ENCODE assay signal across 9 cellular contexts in genomic region chr19:48660854-48661731, GRCh38. TPM values are rescaled to one million over a fixed set of nuclear protein-coding genes. Genes with fewer than 3 reads are reported as not detected.
DNase-seq lines count a peak whose midpoint lies in the region; ATAC-seq, FAIRE-seq and TF ChIP-seq lines count a peak whose summit lies in the region.
"Had no signal": no experiment of that assay in that cellular context is flagged by ENCODE, and none has a peak within 500 bp of the region (broad histone marks: within the 10 kb centered on the region; RNA-seq: fewer than 3 reads in every experiment).

No MANE protein-coding gene starts in this region.

- intact Hi-C loops in body of pancreas (cut with DNase I): no loop called here

- no peaks in the 10 kb centered on the region for H3K27me3 ChIP-seq in body of pancreas

- peak; percentile 99 for FAIRE-seq in TTC549 (lab: Jason Lieb, UNC)

- no peaks in the 10 kb centered on the region for H3K36me3 Mint-ChIP-seq in progenitor cell of endocrine pancreas (ENCODE audit: insufficient read depth)

- H3K27ac ChIP-seq in HEK293 (ENCODE audit: extremely low read depth, low read depth, low read length) (peak overlapping the region; percentile 17; the same call in 1 of the 2 replicates), body of pancreas (peak overlapping the region in 3 of 4 donors; percentile 15 to 65 (median 42))

- H3K27ac Mint-ChIP-seq in progenitor cell of endocrine pancreas: no peak overlapping the region

- H3K4me1 ChIP-seq in HEK293 (ENCODE audit: control insufficient read depth, insufficient read depth, low read length) (peaks cover 3% of the 10 kb centered on the region), body of pancreas (peaks cover 11% of the 10 kb centered on the region)

- ATAC-seq in body of pancreas: peak; percentile 90

- TF ChIP-seq POLR2A in NB4 (IDR thresholded peaks at IDR 0.05; ENCODE audit: extremely low read depth, insufficient read length) (no peak), body of pancreas (IDR thresholded peaks at IDR 0.05) (no peak)

- WGBS in body of pancreas, 2 donors: 55 to 60% methylated on average over 31 to 40 of the region's 40 CpGs

- H3K4me3 Mint-ChIP-seq in progenitor cell of endocrine pancreas (ENCODE audit: low read depth): no peak overlapping the region

- peaks cover 19% of the 10 kb centered on the region for H3K27me3 Mint-ChIP-seq in progenitor cell of endocrine pancreas

- H3K36me3 ChIP-seq in HEK293 (ENCODE audit: control insufficient read depth in 2 of 2, insufficient read depth in 1 of 2, low read length in 2 of 2): no peaks in the 10 kb centered on the region
- no peaks in the 10 kb centered on the region for H3K36me3 ChIP-seq in body of pancreas (replicated peaks in 1 of 2; ENCODE audit: insufficient read depth in 1 of 2, low read depth in 2 of 2)

- DNase-seq in GM04504 (ENCODE audit: low read depth) (peak; percentile 65), NB4 (ENCODE audit: low read depth) (peak; percentile 98), body of pancreas (peak; percentile 84 to 90 (median 86)), iPS-NIHi11 (ENCODE audit: low spot score) (peak; percentile 94), progenitor cell of endocrine pancreas (ENCODE audit: low spot score, unreplicated experiment) (no peak)
- peak; percentile 41 to 51 for DNase-seq in stimulated activated CD4-positive, alpha-beta T cell treated with anti-CD3 and anti-CD28 coated beads, Interleukin-15, amount 100 ng/mL, for 1 hour (ENCODE audit: low read depth in 1 of 2, low spot score in 1 of 2)

- CTCF ChIA-PET in HEK293 (lab: Yijun Ruan, JAX): no interaction called here

- H3K4me3 ChIP-seq in HEK293 (ENCODE audit: low read depth, low read length): no peak overlapping the region
- H3K4me3 ChIP-seq in NB4 (ENCODE audit: low read depth, low read length): no peak overlapping the region
- no peak overlapping the region for H3K4me3 ChIP-seq in body of pancreas

- POLR2A ChIA-PET in HEK293 (lab: Yijun Ruan, JAX): no interaction called here

- peaks cover 3% of the 10 kb centered on the region for H3K9me3 Mint-ChIP-seq in progenitor cell of endocrine pancreas (ENCODE audit: low read depth)

- no peaks in the 10 kb centered on the region for H3K9me3 ChIP-seq in HEK293 (ENCODE audit: control insufficient read depth, insufficient read depth, low read depth, low read length)
- H3K9me3 ChIP-seq in body of pancreas: no peaks in the 10 kb centered on the region

- peaks cover 1% of the 10 kb centered on the region for H3K4me1 Mint-ChIP-seq in progenitor cell of endocrine pancreas (ENCODE audit: low read depth)

- TF ChIP-seq CTCF in HEK293 (tag by site-specific recombination; IDR thresholded peaks at IDR 0.05) (no peak), NB4 (IDR thresholded peaks at IDR 0.05; ENCODE audit: low read depth, low read length) (no peak), body of pancreas (IDR thresholded peaks at IDR 0.05) (no peak), progenitor cell of endocrine pancreas (IDR thresholded peaks at IDR 0.05; ENCODE audit: unreplicated experiment) (no peak)

TF ChIP-seq in HEK293, 187 proteins besides CTCF, POLR2A, EP300 and RAD21:
- 0 out of 2 replicates have a peak, but pooled peaks have one; percentile 11 for TF ChIP-seq SP7 (tag by site-specific recombination; IDR thresholded peaks at IDR 0.05)
- peak; percentile 52; the same call in 1 of the 2 replicates for TF ChIP-seq ZNF600 (tag by site-specific recombination; IDR thresholded peaks at IDR 0.05)
- TF ChIP-seq SCRT2 (tag by site-specific recombination; IDR thresholded peaks at IDR 0.05): peak; percentile 95
- TF ChIP-seq GFI1B (tag by site-specific recombination; IDR thresholded peaks at IDR 0.05): no peak
- TF ChIP-seq PRDM10 (tag by site-specific recombination; IDR thresholded peaks at IDR 0.05): peak; percentile 42
- TF ChIP-seq ZNF626 (tag by site-specific recombination; IDR thresholded peaks at IDR 0.05): no peak
- TF ChIP-seq ZNF121 (tag by site-specific recombination; IDR thresholded peaks at IDR 0.05): no peak
- peak; percentile 60 for TF ChIP-seq ZNF341 (tag by site-specific recombination; IDR thresholded peaks at IDR 0.05; ENCODE audit: low read depth)
- peak; percentile 58 for TF ChIP-seq ZNF629 (tag by site-specific recombination; IDR thresholded peaks at IDR 0.05)
- TF ChIP-seq OVOL3 (tag by site-specific recombination; IDR thresholded peaks at IDR 0.05): no peak
- no peak for TF ChIP-seq ZNF311 (tag by site-specific recombination; IDR thresholded peaks at IDR 0.05; ENCODE audit: borderline replicate concordance)
- peak; percentile 88 for TF ChIP-seq ZNF549 (tag by site-specific recombination; IDR thresholded peaks at IDR 0.05)
- TF ChIP-seq ZNF658 (tag by site-specific recombination; IDR thresholded peaks at IDR 0.05): no peak
- peak; percentile 60 for TF ChIP-seq SETDB1 (IDR thresholded peaks at IDR 0.05; ENCODE audit: insufficient read length, low read length)
- TF ChIP-seq ATF2 (tag by site-specific recombination; IDR thresholded peaks at IDR 0.05; ENCODE audit: low read depth): peak; percentile 94
- 0 out of 2 replicates have a peak, but pooled peaks have one; percentile 35 for TF ChIP-seq TRIM28 (IDR thresholded peaks at IDR 0.05; ENCODE audit: borderline replicate concordance, low read length)
- peak; percentile 74 for TF ChIP-seq SCRT1 (tag by site-specific recombination; IDR thresholded peaks at IDR 0.05; ENCODE audit: borderline replicate concordance)
- peak; percentile 53 for TF ChIP-seq SP2 (tag by site-specific recombination; IDR thresholded peaks at IDR 0.05)
- peak; percentile 54 for TF ChIP-seq IKZF3 (tag by site-specific recombination; IDR thresholded peaks at IDR 0.05)
- TF ChIP-seq ZBTB6 (tag by site-specific recombination; IDR thresholded peaks at IDR 0.05): no peak

RNA-seq across cellular contexts. Expression of gene NTN5, which starts 11.7 kb away (rescaled TPM):
- total RNA-seq in body of pancreas: not detected
- 0.91 and 1.0 TPM in 2 replicates for total RNA-seq in progenitor cell of endocrine pancreas

RNA-seq across cellular contexts. Expression of gene CA11, which starts 15.1 kb away (rescaled TPM):
- total RNA-seq in body of pancreas (1 to 10 TPM in 1 of 2 donors, not detected in 1; 2.9 TPM), progenitor cell of endocrine pancreas (8.9 and 9.6 TPM in 2 replicates)

RNA-seq across cellular contexts. Expression of gene DBP, which starts 23.9 kb away (rescaled TPM):
- total RNA-seq in body of pancreas (1 to 10 TPM; 2.0 to 4.9 TPM), progenitor cell of endocrine pancreas (5.1 and 5.3 TPM in 2 replicates)

RNA-seq across cellular contexts. Expression of gene FUT2, which starts 34.7 kb away (rescaled TPM):
- 1 to 10 TPM; 2.0 to 3.4 TPM for total RNA-seq in body of pancreas
- 1.4 and 2.4 TPM in 2 replicates for total RNA-seq in progenitor cell of endocrine pancreas
- total RNA-seq: subcutaneous adipose tissue had no signal

RNA-seq across cellular contexts. Expression of gene SPHK2, which starts 41.8 kb away (rescaled TPM):
- total RNA-seq in body of pancreas (10 to 100 TPM in 1 of 2 donors, 1 to 10 TPM in 1; 8.3 to 37.6 TPM), progenitor cell of endocrine pancreas (137 and 138 TPM in 2 replicates)
